ENCODE assay signal across 8 cellular contexts in the genomic region with DNA sequence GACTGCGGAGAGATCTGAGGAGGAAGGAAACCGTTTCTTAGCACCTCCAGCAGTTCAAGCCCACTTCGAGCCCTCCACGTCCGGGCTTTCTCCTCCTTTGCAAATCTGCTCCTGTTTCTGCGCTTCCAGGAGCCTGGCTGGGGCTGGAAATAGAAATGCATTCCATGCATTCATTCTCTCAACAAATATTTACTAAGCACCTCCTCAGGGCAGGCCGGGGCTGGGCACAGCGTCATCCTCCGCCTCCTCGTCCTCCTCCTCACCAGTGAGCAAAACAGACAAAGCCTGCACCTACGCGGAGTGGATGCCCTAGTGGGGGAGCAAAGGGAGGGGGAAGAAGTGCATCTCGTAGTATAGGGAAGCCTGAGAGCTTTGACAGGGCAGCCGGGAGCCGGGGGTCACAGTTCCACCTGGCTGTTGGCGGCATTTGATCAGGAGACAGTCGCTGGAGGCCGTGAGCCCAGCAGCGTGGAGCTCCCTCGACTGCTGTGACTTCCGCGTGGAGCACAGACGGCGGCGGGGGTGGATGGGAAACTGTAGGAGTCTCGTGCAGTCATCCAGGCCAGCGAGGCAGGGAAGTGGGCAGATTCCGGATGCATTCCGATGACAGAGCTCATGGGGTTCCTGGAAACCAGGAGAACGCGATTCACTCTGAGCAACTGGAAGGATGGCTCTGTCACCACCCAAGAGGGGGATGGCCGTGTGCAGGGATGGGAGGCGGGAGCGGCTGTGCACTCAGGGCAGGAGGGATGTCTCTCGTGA.
A peak's percentile ranks its signal among the peaks of the same experiment; 100 is the strongest.
DNase-seq lines count a peak whose midpoint lies in the region; ATAC-seq and TF ChIP-seq lines count a peak whose summit lies in the region.

No MANE protein-coding gene starts in this region.

- H3K9me3 Mint-ChIP-seq in Caco-2 (ENCODE audit: unreplicated experiment), result peaks cover 20% of the 10 kb centered on the region
- peaks cover 21 to 28% of the 10 kb centered on the region in 2 donors for H3K9me3 Mint-ChIP-seq in stimulated activated naive CD8-positive, alpha-beta T cell treated with anti-CD3 and anti-CD28 coated beads, Interleukin-15, amount 100 ng/mL, for 72 hours

- CTCF ChIA-PET in Caco-2 (lab: Charles Lee), result interaction anchor here (0.6 to 1.6 kb wide), 4 partner anchors 8 to 45 kb away, joined by 3 to 12 read pairs (median 5); no protein-coding TSS in a partner anchor

- H3K4me3 Mint-ChIP-seq in Caco-2 (ENCODE audit: unreplicated experiment), result peak overlapping the region; percentile 74
- no peak overlapping the region for H3K4me3 Mint-ChIP-seq in stimulated activated naive CD8-positive, alpha-beta T cell treated with anti-CD3 and anti-CD28 coated beads, Interleukin-15, amount 100 ng/mL, for 72 hours

- no peaks in the 10 kb centered on the region for H3K9me3 ChIP-seq in Caco-2
- no peaks in the 10 kb centered on the region for H3K9me3 ChIP-seq in esophagus squamous epithelium

- H3K36me3 ChIP-seq in Caco-2 (ENCODE audit: control insufficient read depth, insufficient read depth, low read length) (no peaks in the 10 kb centered on the region), esophagus squamous epithelium (no peaks in the 10 kb centered on the region)

- H3K27me3 Mint-ChIP-seq in Caco-2 (ENCODE audit: insufficient read depth, unreplicated experiment), result no peaks in the 10 kb centered on the region
- peaks cover 5% of the 10 kb centered on the region for H3K27me3 Mint-ChIP-seq in stimulated activated naive CD8-positive, alpha-beta T cell treated with anti-CD3 and anti-CD28 coated beads, Interleukin-15, amount 100 ng/mL, for 72 hours

- H3K27ac Mint-ChIP-seq in Caco-2 (ENCODE audit: unreplicated experiment), result peak overlapping the region; percentile 99
- no peak overlapping the region for H3K27ac Mint-ChIP-seq in stimulated activated naive CD8-positive, alpha-beta T cell treated with anti-CD3 and anti-CD28 coated beads, Interleukin-15, amount 100 ng/mL, for 72 hours

- WGBS in esophagus squamous epithelium, 2 donors, result 3 to 41% methylated on average over 5 to 7 of the region's 35 CpGs

- H3K4me3 ChIP-seq in Caco-2 (ENCODE audit: low read depth, low read length) (peak overlapping the region; percentile 36), esophagus squamous epithelium (peak overlapping the region in 2 of 4 donors; percentile 6 to 37)

- H3K27me3 ChIP-seq in Caco-2 (replicated peaks; ENCODE audit: control insufficient read depth, insufficient read depth, low read length), result no peaks in the 10 kb centered on the region
- peaks cover 0 to 8% (median 0%) of the 10 kb centered on the region in 4 donors for H3K27me3 ChIP-seq in esophagus squamous epithelium

- peak; percentile 91 to 94 for DNase-seq in Caco-2
- peak; percentile 14 for DNase-seq in NCI-H345 treated with DMSO at 0.1 percent for 48 hours (lab: John Stamatoyannopoulos, UW; ENCODE audit: unreplicated experiment)
- no peak for DNase-seq in esophagus squamous epithelium (lab: John Stamatoyannopoulos, UW)
- DNase-seq in occipital lobe (lab: John Stamatoyannopoulos, UW), result peak; percentile 50
- no peak for DNase-seq in NCI-H1436 treated with DMSO at 0.1 percent for 48 hours (lab: John Stamatoyannopoulos, UW)
- no peak for DNase-seq in stimulated activated naive CD8-positive, alpha-beta T cell treated with anti-CD3 and anti-CD28 coated beads, Interleukin-15, amount 100 ng/mL, for 72 hours
- no peak for DNase-seq in GF-D8 (lab: John Stamatoyannopoulos, UW)

- H3K27ac ChIP-seq in esophagus squamous epithelium, result peak overlapping the region; percentile 19 to 60 (median 48)

- peaks cover 29% of the 10 kb centered on the region for H3K4me1 Mint-ChIP-seq in Caco-2 (ENCODE audit: low read depth, unreplicated experiment)
- peaks cover 8% of the 10 kb centered on the region for H3K4me1 Mint-ChIP-seq in stimulated activated naive CD8-positive, alpha-beta T cell treated with anti-CD3 and anti-CD28 coated beads, Interleukin-15, amount 100 ng/mL, for 72 hours

- no TSS peak for BruUV-seq in Caco-2 (replicated peaks; lab: Mats Ljungman, UMichigan)

- TF ChIP-seq CTCF in Caco-2 (IDR thresholded peaks at IDR 0.05; ENCODE audit: insufficient read depth in 1 of 2, low read depth in 1 of 2, low read length in 1 of 2, severe bottlenecking in 1 of 2, unreplicated experiment in 1 of 2), result no peak
- no peak for TF ChIP-seq CTCF in esophagus squamous epithelium (IDR thresholded peaks at IDR 0.05)

- peaks cover 41% of the 10 kb centered on the region for H3K36me3 Mint-ChIP-seq in Caco-2 (ENCODE audit: insufficient read depth, unreplicated experiment)

- POLR2A ChIA-PET in Caco-2 (lab: Charles Lee), result interaction anchor here (0.6 to 2.2 kb wide), 4 partner anchors 10 to 253 kb away, joined by 3 to 20 read pairs (median 8); no protein-coding TSS in a partner anchor

- ATAC-seq in HG02798 (IDR thresholded peaks at IDR 0.05; ENCODE audit: poor library complexity, unreplicated experiment), result no peak
- ATAC-seq in stimulated activated naive CD8-positive, alpha-beta T cell treated with anti-CD3 and anti-CD28 coated beads, Interleukin-15, amount 100 ng/mL, for 72 hours, result no peak

- H3K4me1 ChIP-seq in Caco-2, result peaks cover 26% of the 10 kb centered on the region
- H3K4me1 ChIP-seq in esophagus squamous epithelium, result peaks cover 11 to 24% (median 17%) of the 10 kb centered on the region in 3 donors

- TF ChIP-seq POLR2A in esophagus squamous epithelium (IDR thresholded peaks at IDR 0.05), result peak in 1 of 4 donors; percentile 25

- intact Hi-C loops in Caco-2 (cut with micrococcal nuclease; ENCODE audit: unreplicated experiment) (loop anchor here (1.0 kb wide), 3 partner anchors 10 to 45 kb away; no protein-coding TSS in a partner anchor), esophagus squamous epithelium (cut with DNase I) (no loop called here)

Comparison
In these comparisons a context has a peak if more than half of its experiments do, and no peak if none do; other contexts are left out.
1. DNase-seq: peak in Caco-2 (2 of 2), NCI-H345 treated with DMSO at 0.1 percent for 48 hours (single experiment) and occipital lobe (single experiment); none in esophagus squamous epithelium (single experiment), NCI-H1436 treated with DMSO at 0.1 percent for 48 hours (single experiment), stimulated activated naive CD8-positive, alpha-beta T cell treated with anti-CD3 and anti-CD28 coated beads, Interleukin-15, amount 100 ng/mL, for 72 hours (0 of 2) and GF-D8 (single experiment).